In genomic region chr10:43623351-43623750, GRCh38 we compare ENCODE assay signal across 9 cellular contexts. TPM values are rescaled to one million over a fixed set of nuclear protein-coding genes. Genes with fewer than 3 reads are reported as not detected.
DNase-seq lines count a peak whose midpoint lies in the region; ATAC-seq and TF ChIP-seq lines count a peak whose summit lies in the region.
"Had no signal": no experiment of that assay in that cellular context is flagged by ENCODE, and none has a peak within 500 bp of the region (broad histone marks: within the 10 kb centered on the region; RNA-seq: fewer than 3 reads in every experiment).

No MANE protein-coding gene starts in this region.

- WGBS in IMR-90 (ENCODE audit: extremely low coverage in 2 of 2, insufficient read length in 1 of 2), 2 experiments = no CpG with 5 or more reads among the region's 3 CpGs
- 56 to 67% methylated on average over 3 of the region's 3 CpGs for WGBS in thyroid gland, 2 donors
- no CpG with 5 or more reads among the region's 3 CpGs for WGBS in H9 (ENCODE audit: extremely low coverage, insufficient read length, low lambda C conversion rate)
- 57% methylated on average over 3 of the region's 3 CpGs for WGBS in suprapubic skin

- H2BK12ac ChIP-seq in H9 (ENCODE audit: insufficient read length, low read depth, low read length) = no peak overlapping the region

- no peak for TF ChIP-seq RAD21 in IMR-90 (IDR thresholded peaks at IDR 0.05; ENCODE audit: low read length)

- no peaks in the 10 kb centered on the region for H3K27me3 Mint-ChIP-seq in CD8-positive, alpha-beta memory T cell
- no peaks in the 10 kb centered on the region for H3K27me3 Mint-ChIP-seq in activated CD8-positive, alpha-beta T cell treated with anti-CD3 and anti-CD28 coated beads, Interleukin-2, amount 10 ng/mL, durations not matched to agents 7 days and 5 days (ENCODE audit: low read depth)
- H3K27me3 Mint-ChIP-seq in H9 (ENCODE audit: low read depth) = no peaks in the 10 kb centered on the region; the same call in 1 of the 2 replicates

- no peak; the same call in 1 of the 2 replicates for ATAC-seq in IMR-90 (ENCODE audit: low read depth)
- ATAC-seq in activated CD8-positive, alpha-beta T cell treated with anti-CD3 and anti-CD28 coated beads, Interleukin-2, amount 10 ng/mL, durations not matched to agents 7 days and 5 days = peak; percentile 72
- no peak for ATAC-seq in GM21619 (IDR thresholded peaks at IDR 0.05; ENCODE audit: unreplicated experiment)

- no peaks in the 10 kb centered on the region for H3K23me2 ChIP-seq in H9 (ENCODE audit: insufficient read length, low read depth, low read length, poor library complexity, severe bottlenecking)

- H3K27me3 ChIP-seq in CD8-positive, alpha-beta memory T cell (ENCODE audit: insufficient read depth, low read length, poor library complexity, severe bottlenecking) = no peaks in the 10 kb centered on the region
- H3K27me3 ChIP-seq in IMR-90 (ENCODE audit: control insufficient read depth, insufficient read depth, low read length) (no peaks in the 10 kb centered on the region), thyroid gland (no peaks in the 10 kb centered on the region), H9 (ENCODE audit: insufficient read depth, low read length) (no peaks in the 10 kb centered on the region), suprapubic skin (no peaks in the 10 kb centered on the region)

- H3T11ph ChIP-seq in H9 (ENCODE audit: low read length) = no peak overlapping the region

- H3K14ac ChIP-seq in IMR-90 (replicated peaks; ENCODE audit: low read depth, low read length) (no peak overlapping the region), H9 (ENCODE audit: insufficient read depth, low read length) (no peak overlapping the region)

- CTCF ChIA-PET in CD8-positive, alpha-beta memory T cell (lab: Charles Lee) = no interaction called here
- CTCF ChIA-PET in IMR-90 (lab: Yijun Ruan, JAX) = no interaction called here
- CTCF ChIA-PET in activated CD8-positive, alpha-beta T cell treated with anti-CD3 and anti-CD28 coated beads, Interleukin-2, amount 10 ng/mL, durations not matched to agents 7 days and 5 days (lab: Charles Lee) = no interaction called here

- TF ChIP-seq CTCF in IMR-90 (conservative IDR thresholded peaks at IDR 0.05; ENCODE audit: low read depth, low read length) (no peak), thyroid gland (IDR thresholded peaks at IDR 0.05) (no peak), H9 (conservative IDR thresholded peaks at IDR 0.05) (no peak), suprapubic skin (IDR thresholded peaks at IDR 0.05) (no peak)

- H4K8ac ChIP-seq in IMR-90 (ENCODE audit: low read depth in 2 of 2, low read length in 2 of 2) (peak overlapping the region in 1 of 2 experiments; percentile 95; a peak in 2 of 4 replicates), H9 (replicated peaks; ENCODE audit: insufficient read length, low read depth, low read length) (no peak overlapping the region)

- POLR2A ChIA-PET in CD8-positive, alpha-beta memory T cell (lab: Charles Lee) = no interaction called here
- POLR2A ChIA-PET in IMR-90 (lab: Charles Lee; ENCODE audit: unreplicated experiment) = no interaction called here
- POLR2A ChIA-PET in activated CD8-positive, alpha-beta T cell treated with anti-CD3 and anti-CD28 coated beads, Interleukin-2, amount 10 ng/mL, durations not matched to agents 7 days and 5 days (lab: Charles Lee) = interaction anchor here (0.5 kb wide), 1 partner anchor 144 kb away, joined by 3 read pairs; no protein-coding TSS in a partner anchor

- peaks cover 1 to 22% (median 5%) of the 10 kb centered on the region in 3 donors for H3K36me3 Mint-ChIP-seq in CD8-positive, alpha-beta memory T cell
- H3K36me3 Mint-ChIP-seq in activated CD8-positive, alpha-beta T cell treated with anti-CD3 and anti-CD28 coated beads, Interleukin-2, amount 10 ng/mL, durations not matched to agents 7 days and 5 days (ENCODE audit: low read depth) = peaks cover 22% of the 10 kb centered on the region
- H3K36me3 Mint-ChIP-seq in H9 (ENCODE audit: insufficient read depth in 1 of 3, low read depth in 3 of 3) = peaks cover 4 to 10% (median 8%) of the 10 kb centered on the region in 3 experiments; a peak in 6 of 7 replicates

- peak overlapping the region; percentile 58 to 79 (median 68) for H3K4me3 Mint-ChIP-seq in CD8-positive, alpha-beta memory T cell
- peak overlapping the region; percentile 35 for H3K4me3 Mint-ChIP-seq in activated CD8-positive, alpha-beta T cell treated with anti-CD3 and anti-CD28 coated beads, Interleukin-2, amount 10 ng/mL, durations not matched to agents 7 days and 5 days
- H3K4me3 Mint-ChIP-seq in H9 = no peak overlapping the region

- H4K5ac ChIP-seq in IMR-90 (ENCODE audit: low read depth, low read length) (no peak overlapping the region), H9 (ENCODE audit: insufficient read length, low read depth, low read length) (no peak overlapping the region)

- H2BK15ac ChIP-seq in IMR-90 (ENCODE audit: low read depth, low read length) = no peak overlapping the region
- no peak overlapping the region for H2BK15ac ChIP-seq in H9 (ENCODE audit: low read depth, low read length)

- H2BK5ac ChIP-seq in IMR-90 (ENCODE audit: low read depth, low read length, poor library complexity, severe bottlenecking) (no peak overlapping the region), H9 (ENCODE audit: insufficient read length, low read length) (no peak overlapping the region)

- H3K79me1 ChIP-seq in IMR-90 (ENCODE audit: low read depth in 1 of 2, low read length in 2 of 2) = no peaks in the 10 kb centered on the region
- H3K79me1 ChIP-seq in H9 (ENCODE audit: insufficient read depth, low read depth, low read length, poor library complexity, severe bottlenecking) = no peaks in the 10 kb centered on the region

- H2BK120ac ChIP-seq in IMR-90 (ENCODE audit: low read depth, low read length) (no peak overlapping the region; the same call in 1 of the 2 replicates), H9 (ENCODE audit: low read depth, low read length, poor library complexity, severe bottlenecking) (no peak overlapping the region)

- peak in 1 of 5 donors; percentile 18 for DNase-seq in CD8-positive, alpha-beta memory T cell
- peak; percentile 13 for DNase-seq in IMR-90
- no peak for DNase-seq in activated CD8-positive, alpha-beta T cell treated with anti-CD3 and anti-CD28 coated beads, Interleukin-2, amount 10 ng/mL, durations not matched to agents 7 days and 5 days
- peak; percentile 51 for DNase-seq in medulla oblongata (ENCODE audit: extremely low spot score)
- no peak for DNase-seq in thyroid gland
- no peak for DNase-seq in H9
- DNase-seq in suprapubic skin (ENCODE audit: low spot score in 2 of 2) = no peak
- DNase-seq: stimulated activated CD4-positive, alpha-beta T cell treated with anti-CD3 and anti-CD28 coated beads, Interleukin-15, amount 100 ng/mL, for 24 hours had no signal

- intact Hi-C loops in IMR-90 (cut with micrococcal nuclease) = no loop called here
- intact Hi-C loops in thyroid gland (cut with DNase I) = no loop called here

- H2AFZ ChIP-seq in IMR-90 (replicated peaks; ENCODE audit: low read length, poor library complexity) (peak overlapping the region; percentile 70), H9 (ENCODE audit: low read length) (no peak overlapping the region)

- H3K4me1 ChIP-seq in CD8-positive, alpha-beta memory T cell (ENCODE audit: insufficient read depth, low read length) = no peaks in the 10 kb centered on the region
- H3K4me1 ChIP-seq in IMR-90 (ENCODE audit: control insufficient read depth, insufficient read depth, low read length) (no peaks in the 10 kb centered on the region), thyroid gland (no peaks in the 10 kb centered on the region), H9 (ENCODE audit: insufficient read depth, low read length) (no peaks in the 10 kb centered on the region), suprapubic skin (no peaks in the 10 kb centered on the region)

- H2BK20ac ChIP-seq in IMR-90 (ENCODE audit: low read depth, low read length) (no peak overlapping the region), H9 (ENCODE audit: low read depth, low read length, poor library complexity, severe bottlenecking) (no peak overlapping the region)

- H3K18ac ChIP-seq in IMR-90 (ENCODE audit: low read depth, low read length) (no peak overlapping the region), H9 (ENCODE audit: insufficient read length, low read depth, low read length) (no peak overlapping the region)

- no peak overlapping the region for H3K27ac ChIP-seq in CD8-positive, alpha-beta memory T cell (ENCODE audit: low read depth, low read length)
- H3K27ac ChIP-seq in IMR-90 (ENCODE audit: insufficient read depth, low read length) = no peak overlapping the region
- no peak overlapping the region for H3K27ac ChIP-seq in thyroid gland
- no peak overlapping the region for H3K27ac ChIP-seq in H9 (ENCODE audit: insufficient read length, low read depth, low read length)
- H3K27ac ChIP-seq in suprapubic skin = no peak overlapping the region

- no peak overlapping the region for H2AK9ac ChIP-seq in IMR-90 (replicated peaks; ENCODE audit: low read depth, low read length, poor library complexity)

- no peaks in the 10 kb centered on the region for H3K36me3 ChIP-seq in CD8-positive, alpha-beta memory T cell (ENCODE audit: insufficient read depth, low read length)
- H3K36me3 ChIP-seq in IMR-90 (ENCODE audit: control insufficient read depth, insufficient read depth, low read length) (no peaks in the 10 kb centered on the region), thyroid gland (no peaks in the 10 kb centered on the region), suprapubic skin (no peaks in the 10 kb centered on the region)

- TF ChIP-seq EP300 in suprapubic skin (IDR thresholded peaks at IDR 0.05) = no peak

- BruUV-seq in IMR-90 (replicated peaks; lab: Mats Ljungman, UMichigan) = no TSS peak

- H4K91ac ChIP-seq in IMR-90 (ENCODE audit: insufficient read depth, low read depth, low read length) (no peak overlapping the region), H9 (ENCODE audit: insufficient read length, low read depth, low read length) (no peak overlapping the region)

- no peak overlapping the region for H3K9ac ChIP-seq in IMR-90 (ENCODE audit: low read depth, low read length)
- no peak overlapping the region for H3K9ac ChIP-seq in H9 (ENCODE audit: extremely low read depth, insufficient read length, low read length)

- H3K27ac Mint-ChIP-seq in CD8-positive, alpha-beta memory T cell = peak overlapping the region in 6 of 8 donors; percentile 10 to 85 (median 50)
- peak overlapping the region; percentile 39 for H3K27ac Mint-ChIP-seq in activated CD8-positive, alpha-beta T cell treated with anti-CD3 and anti-CD28 coated beads, Interleukin-2, amount 10 ng/mL, durations not matched to agents 7 days and 5 days
- H3K27ac Mint-ChIP-seq in H9 = no peak overlapping the region

- H2AK5ac ChIP-seq in IMR-90 (ENCODE audit: low read depth, low read length) (no peak overlapping the region), H9 (ENCODE audit: insufficient read length, low read length) (no peak overlapping the region)

- peaks cover 12 to 15% (median 15%) of the 10 kb centered on the region in 3 donors for H3K4me1 Mint-ChIP-seq in CD8-positive, alpha-beta memory T cell
- H3K4me1 Mint-ChIP-seq in activated CD8-positive, alpha-beta T cell treated with anti-CD3 and anti-CD28 coated beads, Interleukin-2, amount 10 ng/mL, durations not matched to agents 7 days and 5 days (ENCODE audit: low read depth) = peaks cover 11% of the 10 kb centered on the region
- H3K4me1 Mint-ChIP-seq in H9 = no peaks in the 10 kb centered on the region

- no peaks in the 10 kb centered on the region for H4K20me1 ChIP-seq in IMR-90 (ENCODE audit: insufficient read depth, low read length)
- no peaks in the 10 kb centered on the region for H4K20me1 ChIP-seq in H9 (ENCODE audit: control insufficient read depth, insufficient read depth, insufficient read length)

- H3K4me2 ChIP-seq in IMR-90 (ENCODE audit: low read depth, low read length) (peak overlapping the region; percentile 79; the same call in 1 of the 2 replicates), H9 (ENCODE audit: insufficient read depth, insufficient read length, low read length) (no peak overlapping the region)

- H3K9me3 ChIP-seq in CD8-positive, alpha-beta memory T cell (ENCODE audit: low read length) = no peaks in the 10 kb centered on the region
- H3K9me3 ChIP-seq in IMR-90 (ENCODE audit: control insufficient read depth, insufficient read depth, low read length) = peaks cover 5% of the 10 kb centered on the region; the same call in 1 of the 2 replicates
- no peaks in the 10 kb centered on the region for H3K9me3 ChIP-seq in thyroid gland
- H3K9me3 ChIP-seq in H9 (ENCODE audit: control insufficient read depth, low read depth, low read length) = no peaks in the 10 kb centered on the region
- H3K9me3 ChIP-seq in suprapubic skin = no peaks in the 10 kb centered on the region

- no peaks in the 10 kb centered on the region for H3K79me2 ChIP-seq in H9 (ENCODE audit: insufficient read depth, low read length)

- H3K23ac ChIP-seq in IMR-90 (ENCODE audit: low read depth, low read length) = no peak overlapping the region
- H3K23ac ChIP-seq in H9 (ENCODE audit: insufficient read length, low read depth, low read length) = no peak overlapping the region

- H3K9me3 Mint-ChIP-seq in CD8-positive, alpha-beta memory T cell = peaks cover 11 to 33% (median 16%) of the 10 kb centered on the region in 5 donors
- peaks cover 42% of the 10 kb centered on the region for H3K9me3 Mint-ChIP-seq in activated CD8-positive, alpha-beta T cell treated with anti-CD3 and anti-CD28 coated beads, Interleukin-2, amount 10 ng/mL, durations not matched to agents 7 days and 5 days (ENCODE audit: insufficient read depth)
- peaks cover 39 to 41% of the 10 kb centered on the region in 2 experiments for H3K9me3 Mint-ChIP-seq in H9

- dilution Hi-C loops in IMR-90 (cut with HindIII; ENCODE audit: low sequenced_read_pairs, unreplicated experiment) = no loop called here

- peak overlapping the region; percentile 14 for H3K4me3 ChIP-seq in CD8-positive, alpha-beta memory T cell (ENCODE audit: low read length)
- H3K4me3 ChIP-seq in IMR-90 (ENCODE audit: insufficient read depth, low read depth, low read length) (peak overlapping the region; percentile 45; the same call in 1 of the 2 replicates), thyroid gland (replicated peaks in 1 of 3) (no peak overlapping the region), suprapubic skin (no peak overlapping the region)

- H3K9me1 ChIP-seq in IMR-90 (ENCODE audit: insufficient read depth, low read length) = no peaks in the 10 kb centered on the region

- in situ Hi-C loops in IMR-90 (cut with MboI; ENCODE audit: low sequenced_read_pairs) = no loop called here

- TF ChIP-seq POLR2A in IMR-90 (IDR thresholded peaks at IDR 0.05; ENCODE audit: low read depth, low read length) = no peak
- no peak for TF ChIP-seq POLR2A in thyroid gland (IDR thresholded peaks at IDR 0.05)
- no peak for TF ChIP-seq POLR2A in suprapubic skin (IDR thresholded peaks at IDR 0.05)

- no peak overlapping the region for H3K56ac ChIP-seq in IMR-90 (ENCODE audit: extremely low read depth, insufficient read depth, low read length)
- H3K56ac ChIP-seq in H9 (ENCODE audit: insufficient read length, low read depth, low read length) = no peak overlapping the region

- no peak overlapping the region for H3K4ac ChIP-seq in IMR-90 (ENCODE audit: low read depth, low read length)
- no peak overlapping the region for H3K4ac ChIP-seq in H9 (ENCODE audit: low read depth, low read length)

RNA-seq across cellular contexts. Expression of gene ZNF485, which starts 17.1 kb away (rescaled TPM):
- total RNA-seq in CD8-positive, alpha-beta memory T cell = 1 to 10 TPM; 5.5 to 7.6 TPM
- polyA plus RNA-seq in CD8-positive, alpha-beta memory T cell = 5.4 TPM
- total RNA-seq in IMR-90 (2012; rRNA removed) (2.2 and 3.1 TPM in 2 replicates), thyroid gland (1 to 10 TPM; 1.5 to 3.3 (median 2.2) TPM), H9 (2021) (8.9 and 9.4 TPM in 2 replicates), suprapubic skin (1 to 10 TPM; 1.8 to 4.8 (median 2.1) TPM)
- polyA plus RNA-seq in IMR-90 (2012; rRNA removed) = 1.0 and 1.3 TPM in 2 replicates
- polyA plus RNA-seq in IMR-90 (2012; cell fraction: cytosol; rRNA removed) = 0.29 and 0.76 TPM in 2 replicates
- 1.3 and 2.7 TPM in 2 replicates for polyA plus RNA-seq in IMR-90 (2012; cell fraction: nucleus; rRNA removed; ENCODE audit: low replicate concordance)
- total RNA-seq in activated CD8-positive, alpha-beta T cell treated with anti-CD3 and anti-CD28 coated beads, Interleukin-2, amount 10 ng/mL, durations not matched to agents 7 days and 5 days = 1 to 10 TPM; 4.7 to 4.8 TPM

RNA-seq across cellular contexts. Expression of gene ZNF32, which starts 25.3 kb away (rescaled TPM):
- total RNA-seq in CD8-positive, alpha-beta memory T cell = 10 to 100 TPM; 17.4 to 17.7 TPM
- polyA plus RNA-seq in CD8-positive, alpha-beta memory T cell = 86.3 TPM
- total RNA-seq in IMR-90 (2012; rRNA removed) (21.4 and 31.2 TPM in 2 replicates), thyroid gland (10 to 100 TPM; 28.9 to 63.3 (median 48.4) TPM), H9 (2021) (13.3 and 14.6 TPM in 2 replicates), suprapubic skin (10 to 100 TPM; 24.9 to 45.4 (median 36.8) TPM)
- 26.4 and 30.1 TPM in 2 replicates for polyA plus RNA-seq in IMR-90 (2012; rRNA removed)
- 9.1 and 20.2 TPM in 2 replicates for polyA plus RNA-seq in IMR-90 (2012; cell fraction: cytosol; rRNA removed)
- polyA plus RNA-seq in IMR-90 (2012; cell fraction: nucleus; rRNA removed; ENCODE audit: low replicate concordance) = 5.8 and 34.8 TPM in 2 replicates
- total RNA-seq in activated CD8-positive, alpha-beta T cell treated with anti-CD3 and anti-CD28 coated beads, Interleukin-2, amount 10 ng/mL, durations not matched to agents 7 days and 5 days = 10 to 100 TPM; 16.5 to 18.0 TPM

RNA-seq across cellular contexts. Expression of gene ZNF239, which starts 48.9 kb away (rescaled TPM):
- 1 to 10 TPM; 1.4 to 1.6 TPM for total RNA-seq in CD8-positive, alpha-beta memory T cell
- 0.90 TPM for polyA plus RNA-seq in CD8-positive, alpha-beta memory T cell
- 10.8 and 12.7 TPM in 2 replicates for total RNA-seq in IMR-90 (2012; rRNA removed)
- 6.4 and 7.4 TPM in 2 replicates for polyA plus RNA-seq in IMR-90 (2012; rRNA removed)
- polyA plus RNA-seq in IMR-90 (2012; cell fraction: cytosol; rRNA removed) = 1.2 and 1.5 TPM in 2 replicates
- polyA plus RNA-seq in IMR-90 (2012; cell fraction: nucleus; rRNA removed; ENCODE audit: low replicate concordance) = 7.2 and 19.6 TPM in 2 replicates
- 1 to 10 TPM in 1 of 2 experiments, under 1 TPM in 1; 0.52 to 1.1 TPM for total RNA-seq in activated CD8-positive, alpha-beta T cell treated with anti-CD3 and anti-CD28 coated beads, Interleukin-2, amount 10 ng/mL, durations not matched to agents 7 days and 5 days
- 1 to 10 TPM; 4.8 to 8.7 (median 6.6) TPM for total RNA-seq in thyroid gland
- total RNA-seq in H9 (2021) = 15.6 and 16.2 TPM in 2 replicates
- 1 to 10 TPM in 1 of 4 donors, under 1 TPM in 3; 0.30 to 1.2 (median 0.69) TPM for total RNA-seq in suprapubic skin

Comparison
In these comparisons a context has a peak if more than half of its experiments do, and no peak if none do; other contexts are left out.
1. DNase-seq: peak in IMR-90 (single experiment) and medulla oblongata (single experiment); none in activated CD8-positive, alpha-beta T cell treated with anti-CD3 and anti-CD28 coated beads, Interleukin-2, amount 10 ng/mL, durations not matched to agents 7 days and 5 days (single experiment), thyroid gland (0 of 2), H9 (single experiment) and suprapubic skin (0 of 2).
2. H3K4me3 ChIP-seq: peak in CD8-positive, alpha-beta memory T cell (single experiment) and IMR-90 (single experiment); none in thyroid gland (0 of 3) and suprapubic skin (single experiment).
3. H3K27ac Mint-ChIP-seq: peak in CD8-positive, alpha-beta memory T cell (6 of 8) and activated CD8-positive, alpha-beta T cell treated with anti-CD3 and anti-CD28 coated beads, Interleukin-2, amount 10 ng/mL, durations not matched to agents 7 days and 5 days (single experiment); none in H9 (0 of 3).
4. H3K4me3 Mint-ChIP-seq: peak in CD8-positive, alpha-beta memory T cell (7 of 7) and activated CD8-positive, alpha-beta T cell treated with anti-CD3 and anti-CD28 coated beads, Interleukin-2, amount 10 ng/mL, durations not matched to agents 7 days and 5 days (single experiment); none in H9 (0 of 2).